ENCODE assay signal across 12 cellular contexts in genomic region chr2:141529674-141530073, GRCh38.
DNase-seq lines count a peak whose midpoint lies in the region; ATAC-seq and TF ChIP-seq lines count a peak whose summit lies in the region.
"Had no signal": no experiment of that assay in that cellular context is flagged by ENCODE, and none has a peak within 500 bp of the region (broad histone marks: within the 10 kb centered on the region; RNA-seq: fewer than 3 reads in every experiment).

No MANE protein-coding gene starts in this region.

- no peak for ATAC-seq in GM18519 (IDR thresholded peaks at IDR 0.05; ENCODE audit: low FRiP score, unreplicated experiment)
- ATAC-seq: K562 had no signal

- no peaks in the 10 kb centered on the region for H3K36me3 ChIP-seq in smooth muscle cell (ENCODE audit: low read depth)
- H3K36me3 ChIP-seq in uterus, result no peaks in the 10 kb centered on the region
- H3K36me3 ChIP-seq: BLaER1 treated with 17β-estradiol and CSF1 and Interleukin-3, amounts not matched to agents 10 nM and 100 nM had no signal

- peak; percentile 1 for DNase-seq in HCEC 1CT
- peak; percentile 25 for DNase-seq in NCI-H2171 (lab: John Stamatoyannopoulos, UW)
- peak; percentile 36 for DNase-seq in amniotic epithelial cell (ENCODE audit: low read depth)
- DNase-seq in smooth muscle cell (lab: John Stamatoyannopoulos, UW; ENCODE audit: unreplicated experiment), result no peak
- DNase-seq in effector CD8-positive, alpha-beta T cell (lab: John Stamatoyannopoulos, UW), result no peak
- DNase-seq in uterus, result no peak
- DNase-seq: ACHN; CD4-positive, CD25-positive, alpha-beta regulatory T cell; DMS79 had no signal

- TF ChIP-seq CTCF in smooth muscle cell (IDR thresholded peaks at IDR 0.05; ENCODE audit: borderline replicate concordance, insufficient read depth, poor library complexity, severe bottlenecking) (no peak), uterus (IDR thresholded peaks at IDR 0.05) (no peak)

- intact Hi-C loops in uterus (cut with DNase I; ENCODE audit: low total_unique reads), result no loop called here

- H3K4me2 ChIP-seq in smooth muscle cell, result peak overlapping the region; percentile 20

- H3K27me3 ChIP-seq in smooth muscle cell (ENCODE audit: low read depth), result no peaks in the 10 kb centered on the region
- no peaks in the 10 kb centered on the region for H3K27me3 ChIP-seq in uterus
- H3K27me3 ChIP-seq: BLaER1 treated with 17β-estradiol and CSF1 and Interleukin-3, amounts not matched to agents 10 nM and 100 nM had no signal

- H3K27ac ChIP-seq in smooth muscle cell (ENCODE audit: low read depth) (no peak overlapping the region), uterus (no peak overlapping the region)
- H3K27ac ChIP-seq: BLaER1 treated with 17β-estradiol and CSF1 and Interleukin-3, amounts not matched to agents 10 nM and 100 nM had no signal

- H3K9me3 ChIP-seq in smooth muscle cell (replicated peaks; ENCODE audit: low read depth) (no peaks in the 10 kb centered on the region), uterus (no peaks in the 10 kb centered on the region)

- TF ChIP-seq POLR2A in uterus (IDR thresholded peaks at IDR 0.05), result no peak

- no peak overlapping the region for H3K9ac ChIP-seq in smooth muscle cell (ENCODE audit: low read depth)
- H3K9ac ChIP-seq: BLaER1 treated with 17β-estradiol and CSF1 and Interleukin-3, amounts not matched to agents 10 nM and 100 nM had no signal

- no peaks in the 10 kb centered on the region for H3F3A ChIP-seq in smooth muscle cell (ENCODE audit: low read depth)

- H4K20me1 ChIP-seq in smooth muscle cell (ENCODE audit: low read depth), result no peaks in the 10 kb centered on the region
- H4K20me1 ChIP-seq: BLaER1 treated with 17β-estradiol and CSF1 and Interleukin-3, amounts not matched to agents 10 nM and 100 nM had no signal

- 95% methylated on average over 1 of the region's 1 CpG for WGBS in smooth muscle cell (ENCODE audit: low lambda C conversion rate)

- peaks cover 7% of the 10 kb centered on the region for H3K4me1 ChIP-seq in smooth muscle cell (ENCODE audit: low read depth)
- H3K4me1 ChIP-seq in uterus, result no peaks in the 10 kb centered on the region

- no peaks in the 10 kb centered on the region for H3K79me2 ChIP-seq in smooth muscle cell (ENCODE audit: low read depth)

- peak overlapping the region; percentile 70 for H2AFZ ChIP-seq in smooth muscle cell (ENCODE audit: low read depth)

- H3K4me3 ChIP-seq in smooth muscle cell (no peak overlapping the region), uterus (no peak overlapping the region)
- H3K4me3 ChIP-seq: BLaER1 treated with 17β-estradiol and CSF1 and Interleukin-3, amounts not matched to agents 10 nM and 100 nM; K562 had no signal

Comparison
In these comparisons a context has a peak if more than half of its experiments do, and no peak if none do; other contexts are left out.
1. DNase-seq: peak in HCEC 1CT (single experiment), NCI-H2171 (single experiment) and amniotic epithelial cell (single experiment); none in smooth muscle cell (single experiment), effector CD8-positive, alpha-beta T cell (single experiment) and uterus (0 of 2).